1 cellular context compared by ENCODE assay signal in genomic region chr5:59039296-59040006, GRCh38.
TF ChIP-seq lines count a peak whose summit lies in the region.

No MANE protein-coding gene starts in this region.

TF ChIP-seq in HepG2, 621 proteins besides CTCF, POLR2A, EP300 and RAD21 (continued from another document and continues in another):
- TF ChIP-seq ZGPAT (CRISPR knock-in tag; IDR thresholded peaks at IDR 0.05) = peak; percentile 45; the same call in 1 of the 2 replicates
- TF ChIP-seq ZBTB46 (CRISPR knock-in tag; IDR thresholded peaks at IDR 0.05; ENCODE audit: borderline replicate concordance) = peak; percentile 26; the same call in 1 of the 2 replicates
- peak; percentile 63 for TF ChIP-seq POGK (CRISPR knock-in tag; conservative IDR thresholded peaks at IDR 0.05)
- peak; percentile 36; the same call in 1 of the 2 replicates for TF ChIP-seq ZNF468 (CRISPR knock-in tag; IDR thresholded peaks at IDR 0.05)
- TF ChIP-seq RARA (CRISPR knock-in tag; IDR thresholded peaks at IDR 0.05) = 0 out of 2 replicates have a peak, but pooled peaks have one; percentile 22
- 0 out of 2 replicates have a peak, but pooled peaks have one; percentile 11 for TF ChIP-seq FOXP4 (CRISPR knock-in tag; IDR thresholded peaks at IDR 0.05)
- no peak for TF ChIP-seq KMT2A (CRISPR knock-in tag; IDR thresholded peaks at IDR 0.05)
- TF ChIP-seq LCORL (IDR thresholded peaks at IDR 0.05) = no peak
- no peak for TF ChIP-seq LCORL (CRISPR knock-in tag; IDR thresholded peaks at IDR 0.05)
- TF ChIP-seq MED13 (CRISPR knock-in tag; IDR thresholded peaks at IDR 0.05) = no peak; the same call in none of the 2 replicates
- TF ChIP-seq ZBTB3 (CRISPR knock-in tag; IDR thresholded peaks at IDR 0.05; ENCODE audit: borderline replicate concordance, low read depth) = no peak
- TF ChIP-seq ZNF275 (CRISPR knock-in tag; IDR thresholded peaks at IDR 0.05; ENCODE audit: borderline replicate concordance) = no peak
- 0 out of 2 replicates have a peak, but pooled peaks have one; percentile 14 for TF ChIP-seq ZBTB38 (CRISPR knock-in tag; IDR thresholded peaks at IDR 0.05)
- TF ChIP-seq MAZ (IDR thresholded peaks at IDR 0.05; ENCODE audit: borderline replicate concordance, low read depth, low read length) = no peak
- TF ChIP-seq MAZ (CRISPR knock-in tag; IDR thresholded peaks at IDR 0.05; ENCODE audit: low read depth) = peak; percentile 11; the same call in 1 of the 2 replicates
- peak; percentile 55; the same call in 1 of the 2 replicates for TF ChIP-seq ZNF878 (CRISPR knock-in tag; IDR thresholded peaks at IDR 0.05)
- no peak for TF ChIP-seq PBX3 (CRISPR knock-in tag; IDR thresholded peaks at IDR 0.05; ENCODE audit: borderline replicate concordance)
- TF ChIP-seq EED (CRISPR knock-in tag; IDR thresholded peaks at IDR 0.05) = 0 out of 2 replicates have a peak, but pooled peaks have one; percentile 35
- peak; percentile 53; the same call in 1 of the 2 replicates for TF ChIP-seq ARID2 (CRISPR knock-in tag; IDR thresholded peaks at IDR 0.05; ENCODE audit: borderline replicate concordance)
- 0 out of 3 replicates have a peak, but pooled peaks have one; percentile 11 for TF ChIP-seq MXI1 (IDR thresholded peaks at IDR 0.05; ENCODE audit: borderline replicate concordance, low read depth, low read length)
- TF ChIP-seq MYPOP (CRISPR knock-in tag; IDR thresholded peaks at IDR 0.05) = 0 out of 2 replicates have a peak, but pooled peaks have one; percentile 48
- TF ChIP-seq NFYC (CRISPR knock-in tag; IDR thresholded peaks at IDR 0.05) = no peak
- TF ChIP-seq NONO (IDR thresholded peaks at IDR 0.05) = no peak
- TF ChIP-seq NONO (CRISPR knock-in tag; conservative IDR thresholded peaks at IDR 0.05) = 0 out of 2 replicates have a peak, but pooled peaks have one; percentile 38
- TF ChIP-seq NFKB2 (CRISPR knock-in tag; IDR thresholded peaks at IDR 0.05; ENCODE audit: borderline replicate concordance) = 0 out of 2 replicates have a peak, but pooled peaks have one; percentile 26
- no peak for TF ChIP-seq CCAR2 (optimal IDR thresholded peaks at IDR 0.05; ENCODE audit: low read depth, low read length)
- TF ChIP-seq TOE1 (CRISPR knock-in tag; IDR thresholded peaks at IDR 0.05) = no peak
- TF ChIP-seq TCF7 (IDR thresholded peaks at IDR 0.05; ENCODE audit: low read depth) = peak; percentile 64
- TF ChIP-seq ZBTB14 (CRISPR knock-in tag; IDR thresholded peaks at IDR 0.05) = no peak
- peak; percentile 84 for TF ChIP-seq UBTF (CRISPR knock-in tag; IDR thresholded peaks at IDR 0.05)
- TF ChIP-seq ZNF777 (CRISPR knock-in tag; IDR thresholded peaks at IDR 0.05) = peak; percentile 91
- TF ChIP-seq KMT2B (CRISPR knock-in tag; IDR thresholded peaks at IDR 0.05) = peak; percentile 62; the same call in 1 of the 2 replicates
- peak; percentile 62; the same call in 1 of the 2 replicates for TF ChIP-seq ZNF704 (CRISPR knock-in tag; IDR thresholded peaks at IDR 0.05; ENCODE audit: borderline replicate concordance)
- 0 out of 2 replicates have a peak, but pooled peaks have one; percentile 61 for TF ChIP-seq ZNF253 (CRISPR knock-in tag; IDR thresholded peaks at IDR 0.05; ENCODE audit: borderline replicate concordance)
- 0 out of 2 replicates have a peak, but pooled peaks have one; percentile 8 for TF ChIP-seq ZZZ3 (CRISPR knock-in tag; IDR thresholded peaks at IDR 0.05; ENCODE audit: borderline replicate concordance)
- no peak; the same call in 1 of the 2 replicates for TF ChIP-seq CBX5 (CRISPR knock-in tag; IDR thresholded peaks at IDR 0.05; ENCODE audit: borderline replicate concordance)
- TF ChIP-seq ZNF609 (CRISPR knock-in tag; IDR thresholded peaks at IDR 0.05; ENCODE audit: borderline replicate concordance) = peak; percentile 36; the same call in 1 of the 2 replicates
